12 cellular contexts compared by ENCODE assay signal in genomic region chr3:13569201-13569600, GRCh38. TPM values are rescaled to one million over a fixed set of nuclear protein-coding genes. Genes with fewer than 3 reads are reported as not detected.
"Had no signal": no experiment of that assay in that cellular context is flagged by ENCODE, and none has a peak within 500 bp of the region (broad histone marks: within the 10 kb centered on the region; RNA-seq: fewer than 3 reads in every experiment).

No MANE protein-coding gene starts in this region.

- H3K4me1 ChIP-seq: adrenal gland, breast epithelium, transverse colon had no signal

- H3K27ac ChIP-seq: adrenal gland, esophagus muscularis mucosa, transverse colon had no signal

- DNase-seq: activated CD4-positive, alpha-beta T cell treated with anti-CD3 and anti-CD28 coated beads, Interleukin-2, amount 10 ng/mL, durations not matched to agents 7 days and 5 days; activated CD8-positive, alpha-beta memory T cell treated with anti-CD3 and anti-CD28 coated beads, Interleukin-2, amount 50 U/mL, for 4 hours; activated effector memory CD4-positive, alpha-beta T cell treated with Interleukin-2 at 50 U/mL for 16 hours; activated T-cell treated with anti-CD3 and anti-CD28 coated beads, Interleukin-2, amount 50 U/mL, for 48 hours; adrenal gland; cerebellar nuclear complex; effector CD8-positive, alpha-beta T cell; left ventricle myocardium superior; stimulated activated naive CD8-positive, alpha-beta T cell treated with anti-CD3 and anti-CD28 coated beads, Interleukin-15, Interleukin-2, amounts not matched to agents 100 U/mL and 50 U/mL, for 24 hours; transverse colon had no signal

- H3K9me3 ChIP-seq: adrenal gland, breast epithelium, esophagus muscularis mucosa, transverse colon had no signal

- H3K36me3 ChIP-seq: adrenal gland, breast epithelium, transverse colon had no signal

- H3K4me3 ChIP-seq: adrenal gland, breast epithelium, esophagus muscularis mucosa, transverse colon had no signal

- H3K27me3 ChIP-seq: adrenal gland, breast epithelium, transverse colon had no signal

RNA-seq across cellular contexts. Expression of gene FBLN2, which starts 20.3 kb away (rescaled TPM):
- total RNA-seq: activated CD4-positive, alpha-beta T cell treated with anti-CD3 and anti-CD28 coated beads, Interleukin-2, amount 10 ng/mL, durations not matched to agents 7 days and 5 days had no signal
